In the genomic region with DNA sequence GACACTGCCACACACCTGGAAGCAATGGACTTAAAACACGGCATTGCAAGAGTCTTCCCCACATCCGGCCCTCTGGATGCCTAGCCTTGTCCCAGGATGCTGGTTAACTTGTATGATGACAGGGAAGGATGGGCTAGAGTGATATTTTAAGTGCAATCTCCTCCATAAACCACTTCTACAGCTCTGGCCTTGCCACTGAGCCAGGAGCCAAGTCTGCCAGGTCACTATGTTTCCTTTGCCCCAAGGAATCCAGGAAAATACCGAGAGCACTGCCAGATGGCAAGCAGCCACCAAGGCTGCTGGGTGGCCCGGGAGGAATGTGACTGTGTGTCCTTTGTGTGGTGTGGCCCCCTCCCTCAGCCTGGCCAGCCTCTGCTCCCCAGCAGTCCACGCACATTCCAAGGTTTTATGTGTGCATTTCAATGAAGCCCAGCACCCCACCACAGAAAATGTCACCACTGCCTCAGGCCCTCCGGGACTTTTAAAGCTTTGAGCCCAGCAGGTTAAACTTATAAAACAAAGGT, we compare ENCODE assay signal across 9 cellular contexts.
DNase-seq lines count a peak whose midpoint lies in the region; ATAC-seq and TF ChIP-seq lines count a peak whose summit lies in the region.
"Had no signal": no experiment of that assay in that cellular context is flagged by ENCODE, and none has a peak within 500 bp of the region (broad histone marks: within the 10 kb centered on the region; RNA-seq: fewer than 3 reads in every experiment).

No MANE protein-coding gene starts in this region.

- H3K9me3 ChIP-seq in adipocyte (ENCODE audit: control insufficient read depth, low read length): no peaks in the 10 kb centered on the region
- no peaks in the 10 kb centered on the region for H3K9me3 ChIP-seq in psoas muscle

- peaks cover 20% of the 10 kb centered on the region for H3K4me1 ChIP-seq in adipocyte (ENCODE audit: control insufficient read depth, insufficient read depth, low read length)
- peaks cover 19% of the 10 kb centered on the region for H3K4me1 ChIP-seq in psoas muscle

- peak overlapping the region; percentile 20 for H3K27ac ChIP-seq in psoas muscle
- H3K27ac ChIP-seq: HL-60 had no signal

- WGBS in psoas muscle, 3 donors: 7 to 11% (median 8%) methylated on average over 6 of the region's 6 CpGs

- H3K27me3 ChIP-seq in adipocyte (replicated peaks; ENCODE audit: control insufficient read depth, insufficient read depth, low read length): no peaks in the 10 kb centered on the region
- no peaks in the 10 kb centered on the region for H3K27me3 ChIP-seq in psoas muscle (ENCODE audit: insufficient read depth in 3 of 3, low read length in 2 of 3)

- intact Hi-C loops in psoas muscle (cut with DNase I): loop anchor here in 1 of 2 donors (5.0 kb wide), 1 partner anchor 105 kb away; a partner anchor contains a TSS

- H3K4me3 ChIP-seq in adipocyte (ENCODE audit: low read length): no peak overlapping the region
- H3K4me3 ChIP-seq in psoas muscle: no peak overlapping the region

- ATAC-seq in psoas muscle (peak; percentile 55 to 87 (median 76)), HG02678 (IDR thresholded peaks at IDR 0.05; ENCODE audit: unreplicated experiment) (no peak), GM19395 (IDR thresholded peaks at IDR 0.05; ENCODE audit: unreplicated experiment) (no peak), HG02840 (IDR thresholded peaks at IDR 0.05; ENCODE audit: low FRiP score, unreplicated experiment) (no peak)

- DNase-seq in ELF-1 (ENCODE audit: low read depth, low spot score) (peak; percentile 85), adipocyte (ENCODE audit: low read depth) (peak; percentile 72), hepatic stellate cell (ENCODE audit: low spot score) (peak; percentile 66), psoas muscle (peak; percentile 66 to 79)
- DNase-seq in stimulated activated CD4-positive, alpha-beta T cell treated with anti-CD3 and anti-CD28 coated beads, Interleukin-15, amount 100 ng/mL, for 24 hours: no peak

- TF ChIP-seq CTCF in psoas muscle (IDR thresholded peaks at IDR 0.05): no peak

- H3K36me3 ChIP-seq in adipocyte (ENCODE audit: control insufficient read depth, insufficient read depth, low read length, severe bottlenecking): no peaks in the 10 kb centered on the region
- H3K36me3 ChIP-seq in psoas muscle (ENCODE audit: insufficient read depth in 1 of 2, low read depth in 1 of 2): no peaks in the 10 kb centered on the region

- no peak overlapping the region for H3K9ac ChIP-seq in adipocyte (ENCODE audit: low read length)

Comparison
In these comparisons a context has a peak if more than half of its experiments do, and no peak if none do; other contexts are left out.
1. ATAC-seq: peak in psoas muscle (4 of 4); none in HG02678 (single experiment), GM19395 (single experiment) and HG02840 (single experiment).